In the genomic region with DNA sequence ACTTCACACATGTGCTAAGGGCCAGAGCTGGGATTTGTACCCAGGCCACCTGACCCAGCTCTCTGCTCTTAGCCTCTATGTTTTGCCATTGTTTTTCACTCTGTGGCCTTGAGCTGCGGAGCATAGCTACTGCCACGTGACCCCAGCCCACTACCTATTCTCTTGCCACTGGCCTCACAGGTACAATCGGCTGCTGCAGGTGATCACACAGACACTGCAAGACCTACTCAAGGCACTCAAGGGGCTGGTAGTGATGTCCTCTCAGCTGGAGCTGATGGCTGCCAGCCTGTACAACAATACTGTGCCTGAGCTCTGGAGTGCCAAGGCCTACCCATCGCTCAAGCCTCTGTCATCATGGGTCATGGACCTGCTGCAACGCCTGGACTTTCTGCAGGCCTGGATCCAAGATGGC, we compare ENCODE assay signal across 25 cellular contexts. TPM values are rescaled to one million over a fixed set of nuclear protein-coding genes. Genes with fewer than 3 reads are reported as not detected.
"Had no signal": no experiment of that assay in that cellular context is flagged by ENCODE, and none has a peak within 500 bp of the region (broad histone marks: within the 10 kb centered on the region; RNA-seq: fewer than 3 reads in every experiment).

No MANE protein-coding gene starts in this region.

- H3K9me3 ChIP-seq: breast epithelium, prostate gland, right lobe of liver, thoracic aorta, upper lobe of left lung had no signal

- H3K4me1 Mint-ChIP-seq: activated CD4-positive, alpha-beta T cell treated with anti-CD3 and anti-CD28 coated beads, Interleukin-2, amount 10 ng/mL, durations not matched to agents 7 days and 5 days; neural crest cell; stimulated activated naive B cell treated with anti-CD40 and anti-IgM and Interleukin-4, amounts not matched to agents 10 μg/mL and 1 μg/mL and 100 μg/mL, for 72 hours; T-cell had no signal

- H3K27ac ChIP-seq: breast epithelium, hepatocyte, prostate gland, right lobe of liver, SK-N-MC, thoracic aorta, upper lobe of left lung had no signal

- DNase-seq: activated CD4-positive, alpha-beta T cell treated with anti-CD3 and anti-CD28 coated beads, Interleukin-2, amount 10 ng/mL, durations not matched to agents 7 days and 5 days; activated CD8-positive, alpha-beta memory T cell treated with anti-CD3 and anti-CD28 coated beads, Interleukin-2, amount 50 U/mL, for 4 hours; activated naive CD4-positive, alpha-beta T cell treated with anti-CD3 and anti-CD28 coated beads, Interleukin-2, amount 50 U/mL, for 16 hours; activated T-cell treated with anti-CD3 and anti-CD28 coated beads, Interleukin-2, amount 50 U/mL, for 4 hours; effector memory CD8-positive, alpha-beta T cell; mammary epithelial cell; midbrain; small intestine; stimulated activated CD4-positive, alpha-beta T cell treated with anti-CD3 and anti-CD28 coated beads, Interleukin-4, amount 100 ng/mL, for 4 hours; stimulated activated naive B cell treated with anti-CD40 and anti-IgM and Interleukin-4, amounts not matched to agents 10 μg/mL and 1 μg/mL and 100 μg/mL, for 72 hours; T-cell; T-helper 9 cell; upper lobe of left lung had no signal

- ATAC-seq: activated CD4-positive, CD25-positive, alpha-beta regulatory T cell treated with anti-CD3 and anti-CD28 coated beads, Interleukin-2, amount 50 U/mL, for 24 hours; activated T-cell treated with anti-CD3 and anti-CD28 coated beads, Interleukin-2, amount 50 U/mL, for 4 hours; effector memory CD8-positive, alpha-beta T cell; stimulated activated naive B cell treated with anti-CD40 and anti-IgM and Interleukin-4, amounts not matched to agents 10 μg/mL and 1 μg/mL and 100 μg/mL, for 72 hours; T-cell had no signal

- H3K27me3 ChIP-seq: breast epithelium, hepatocyte, right lobe of liver, upper lobe of left lung had no signal

- FAIRE-seq: astrocyte, islet of Langerhans, small intestine had no signal

- H3K9me3 Mint-ChIP-seq: activated CD4-positive, alpha-beta T cell treated with anti-CD3 and anti-CD28 coated beads, Interleukin-2, amount 10 ng/mL, durations not matched to agents 7 days and 5 days; activated T-cell treated with anti-CD3 and anti-CD28 coated beads, Interleukin-2, amount 50 U/mL, for 4 hours; effector memory CD8-positive, alpha-beta T cell; neural crest cell; stimulated activated naive B cell treated with anti-CD40 and anti-IgM and Interleukin-4, amounts not matched to agents 10 μg/mL and 1 μg/mL and 100 μg/mL, for 72 hours; T-cell had no signal

- H3K4me1 ChIP-seq: breast epithelium, prostate gland, right lobe of liver, upper lobe of left lung had no signal

- H3K27ac Mint-ChIP-seq: activated CD4-positive, alpha-beta T cell treated with anti-CD3 and anti-CD28 coated beads, Interleukin-2, amount 10 ng/mL, durations not matched to agents 7 days and 5 days; stimulated activated naive B cell treated with anti-CD40 and anti-IgM and Interleukin-4, amounts not matched to agents 10 μg/mL and 1 μg/mL and 100 μg/mL, for 72 hours; T-cell had no signal

- H3K4me3 Mint-ChIP-seq: activated CD4-positive, alpha-beta T cell treated with anti-CD3 and anti-CD28 coated beads, Interleukin-2, amount 10 ng/mL, durations not matched to agents 7 days and 5 days; activated T-cell treated with anti-CD3 and anti-CD28 coated beads, Interleukin-2, amount 50 U/mL, for 4 hours; effector memory CD8-positive, alpha-beta T cell; neural crest cell; stimulated activated naive B cell treated with anti-CD40 and anti-IgM and Interleukin-4, amounts not matched to agents 10 μg/mL and 1 μg/mL and 100 μg/mL, for 72 hours; T-cell had no signal

- H3K4me3 ChIP-seq: breast epithelium, hepatocyte, prostate gland, right lobe of liver, SK-N-MC, thoracic aorta, upper lobe of left lung had no signal

- H3K27me3 Mint-ChIP-seq: activated CD4-positive, alpha-beta T cell treated with anti-CD3 and anti-CD28 coated beads, Interleukin-2, amount 10 ng/mL, durations not matched to agents 7 days and 5 days; effector memory CD8-positive, alpha-beta T cell; stimulated activated naive B cell treated with anti-CD40 and anti-IgM and Interleukin-4, amounts not matched to agents 10 μg/mL and 1 μg/mL and 100 μg/mL, for 72 hours; T-cell had no signal

RNA-seq across cellular contexts. Expression of a gene that starts 46.2 kb away (rescaled TPM):
- total RNA-seq: fibroblast of villous mesenchyme had no signal

RNA-seq across cellular contexts. Expression of a gene that starts 55.2 kb away (rescaled TPM):
- total RNA-seq: glomerular endothelial cell, neural crest cell had no signal
